16 cellular contexts compared by ENCODE assay signal in genomic region chr20:3821996-3822395, GRCh38. TPM values are rescaled to one million over a fixed set of nuclear protein-coding genes. Genes with fewer than 3 reads are reported as not detected.
DNase-seq lines count a peak whose midpoint lies in the region; ATAC-seq, FAIRE-seq and TF ChIP-seq lines count a peak whose summit lies in the region.
"Had no signal": no experiment of that assay in that cellular context is flagged by ENCODE, and none has a peak within 500 bp of the region (broad histone marks: within the 10 kb centered on the region; RNA-seq: fewer than 3 reads in every experiment).

No MANE protein-coding gene starts in this region.

- H3K27me3 Mint-ChIP-seq in activated CD4-positive, alpha-beta T cell treated with anti-CD3 and anti-CD28 coated beads for 36 hours = no peaks in the 10 kb centered on the region
- no peaks in the 10 kb centered on the region for H3K27me3 Mint-ChIP-seq in astrocyte (ENCODE audit: low read depth, unreplicated experiment)
- no peaks in the 10 kb centered on the region for H3K27me3 Mint-ChIP-seq in osteocyte (ENCODE audit: unreplicated experiment)

- no peak overlapping the region for H2AFZ ChIP-seq in Karpas-422 (ENCODE audit: low read length)
- H2AFZ ChIP-seq in astrocyte (ENCODE audit: low read depth, low read length) = no peak overlapping the region

- H3K9me3 ChIP-seq in Karpas-422 (ENCODE audit: low read length) (no peaks in the 10 kb centered on the region), astrocyte (ENCODE audit: insufficient read depth, low read depth, low read length) (no peaks in the 10 kb centered on the region)
- H3K9me3 ChIP-seq: transverse colon had no signal

- H3K4me1 Mint-ChIP-seq in activated CD4-positive, alpha-beta T cell treated with anti-CD3 and anti-CD28 coated beads for 36 hours = peaks cover 18% of the 10 kb centered on the region
- H3K4me1 Mint-ChIP-seq in astrocyte (ENCODE audit: low read depth, unreplicated experiment) (peaks cover 7% of the 10 kb centered on the region), osteocyte (ENCODE audit: unreplicated experiment) (peaks cover 32% of the 10 kb centered on the region)

- H3K27ac ChIP-seq in Karpas-422 (ENCODE audit: low read length) = no peak overlapping the region
- H3K27ac ChIP-seq in astrocyte (ENCODE audit: low read depth, low read length) = no peak overlapping the region

- TF ChIP-seq CTCF in astrocyte (IDR thresholded peaks at IDR 0.05; ENCODE audit: insufficient read depth, low read depth, low read length) = no peak
- no peak for TF ChIP-seq CTCF in osteocyte (IDR thresholded peaks at IDR 0.05)

- POLR2A ChIA-PET in activated CD4-positive, alpha-beta T cell treated with anti-CD3 and anti-CD28 coated beads for 36 hours (lab: Charles Lee) = no interaction called here

- H3K4me3 ChIP-seq in Karpas-422 (ENCODE audit: low read length) (no peak overlapping the region), astrocyte (ENCODE audit: insufficient read depth, low read depth, low read length) (no peak overlapping the region)

- H3K36me3 Mint-ChIP-seq in activated CD4-positive, alpha-beta T cell treated with anti-CD3 and anti-CD28 coated beads for 36 hours (ENCODE audit: low read depth) = peaks cover 15% of the 10 kb centered on the region
- H3K36me3 Mint-ChIP-seq in astrocyte (ENCODE audit: low read depth, unreplicated experiment) = peaks cover 5% of the 10 kb centered on the region
- H3K36me3 Mint-ChIP-seq in osteocyte (ENCODE audit: unreplicated experiment) = peaks cover 9% of the 10 kb centered on the region

- CTCF ChIA-PET in activated CD4-positive, alpha-beta T cell treated with anti-CD3 and anti-CD28 coated beads for 36 hours (lab: Charles Lee) = interaction anchor here (0.6 to 4.0 kb wide), 4 partner anchors 33 to 416 kb away, joined by 3 to 28 read pairs (median 7); partner anchors contain the start of gene ADISSP

- intact Hi-C loops in activated CD4-positive, alpha-beta T cell treated with anti-CD3 and anti-CD28 coated beads for 36 hours (cut with DNase I, micrococcal nuclease) = loop anchor here in 1 of 2 experiments (2.0 to 5.0 kb wide), 2 partner anchors 33 to 1720 kb away; partner anchors contain the start of gene STK35

- DNase-seq in activated CD4-positive, alpha-beta T cell treated with anti-CD3 and anti-CD28 coated beads for 36 hours = no peak
- DNase-seq in activated CD4-positive, alpha-beta T cell treated with anti-CD3 and anti-CD28 coated beads, Interleukin-2, amount 50 U/mL, for 1 hour = no peak
- no peak for DNase-seq in Karpas-422
- DNase-seq in astrocyte (ENCODE audit: low read depth) = no peak
- no peak for DNase-seq in osteocyte (ENCODE audit: extremely low spot score, unreplicated experiment)
- DNase-seq in SIG-M5 treated with dmso at 0.1 percent for 504 hours (lab: John Stamatoyannopoulos, UW; ENCODE audit: unreplicated experiment) = no peak
- DNase-seq in HK-2 (ENCODE audit: unreplicated experiment) = no peak
- DNase-seq: activated CD4-positive, alpha-beta T cell treated with anti-CD3 and anti-CD28 coated beads, Interleukin-2, amount 50 U/mL, for 48 hours; amniotic stem cell; DMS153; OCI-M1; stimulated activated CD4-positive, alpha-beta T cell treated with anti-CD3 and anti-CD28 coated beads, Interleukin-12 subunit alpha, Interleukin-12 subunit beta, amount 100 ng/mL, for 4 hours; transverse colon had no signal

- H3K4me2 ChIP-seq in Karpas-422 (ENCODE audit: low read depth, low read length, poor library complexity, severe bottlenecking) = peak overlapping the region; percentile 81
- no peak overlapping the region for H3K4me2 ChIP-seq in astrocyte (ENCODE audit: low read length)

- H3K4me1 ChIP-seq in Karpas-422 (ENCODE audit: low read length) (peaks cover 21% of the 10 kb centered on the region), astrocyte (ENCODE audit: insufficient read depth, low read length) (peaks cover 15% of the 10 kb centered on the region)

- H3K9me2 ChIP-seq in Karpas-422 (replicated peaks; ENCODE audit: insufficient read depth, low read length) = no peaks in the 10 kb centered on the region

- H3K9ac ChIP-seq in Karpas-422 (ENCODE audit: low read length) (no peak overlapping the region), astrocyte (ENCODE audit: low read length) (peak overlapping the region; percentile 99)

- no peak for FAIRE-seq in astrocyte (lab: Jason Lieb, UNC)
- FAIRE-seq: A204.1, HTR-8/SVneo had no signal

- H3K27ac Mint-ChIP-seq in activated CD4-positive, alpha-beta T cell treated with anti-CD3 and anti-CD28 coated beads for 36 hours = peak overlapping the region; percentile 96
- H3K27ac Mint-ChIP-seq in astrocyte (ENCODE audit: unreplicated experiment) (peak overlapping the region; percentile 80), osteocyte (ENCODE audit: unreplicated experiment) (peak overlapping the region; percentile 98)

- peak overlapping the region; percentile 89 for H3K4me3 Mint-ChIP-seq in activated CD4-positive, alpha-beta T cell treated with anti-CD3 and anti-CD28 coated beads for 36 hours
- H3K4me3 Mint-ChIP-seq in astrocyte (ENCODE audit: unreplicated experiment) = peak overlapping the region; percentile 92
- H3K4me3 Mint-ChIP-seq in osteocyte (ENCODE audit: unreplicated experiment) = peak overlapping the region; percentile 85

- no peaks in the 10 kb centered on the region for H3K27me3 ChIP-seq in Karpas-422 (ENCODE audit: low read length)
- H3K27me3 ChIP-seq in astrocyte (ENCODE audit: insufficient read depth, low read length) = no peaks in the 10 kb centered on the region
- H3K27me3 ChIP-seq: transverse colon had no signal

- ATAC-seq in activated CD4-positive, alpha-beta T cell treated with anti-CD3 and anti-CD28 coated beads for 36 hours = no peak
- ATAC-seq in GM21528 (IDR thresholded peaks at IDR 0.05; ENCODE audit: low FRiP score, unreplicated experiment) = no peak

- H3K79me2 ChIP-seq in Karpas-422 (ENCODE audit: low read length) (peaks cover 13% of the 10 kb centered on the region), astrocyte (ENCODE audit: insufficient read depth, low read length) (peaks cover 15% of the 10 kb centered on the region)

- no peaks in the 10 kb centered on the region for H4K20me1 ChIP-seq in Karpas-422 (ENCODE audit: insufficient read depth, low read depth, low read length)
- H4K20me1 ChIP-seq in astrocyte (ENCODE audit: insufficient read depth, low read length) = no peaks in the 10 kb centered on the region

- 0 out of 2 replicates have a peak, but pooled peaks cover 5% of the 10 kb centered on the region for H3K36me3 ChIP-seq in Karpas-422 (ENCODE audit: insufficient read depth, low read length)
- peaks cover 11% of the 10 kb centered on the region for H3K36me3 ChIP-seq in astrocyte (ENCODE audit: insufficient read depth, low read length)

- H3K9me3 Mint-ChIP-seq in activated CD4-positive, alpha-beta T cell treated with anti-CD3 and anti-CD28 coated beads for 36 hours (ENCODE audit: low read depth) = no peaks in the 10 kb centered on the region
- H3K9me3 Mint-ChIP-seq in astrocyte (ENCODE audit: unreplicated experiment) (no peaks in the 10 kb centered on the region), osteocyte (ENCODE audit: unreplicated experiment) (no peaks in the 10 kb centered on the region)

RNA-seq across cellular contexts. Expression of gene AP5S1, which starts 1.6 kb away (rescaled TPM):
- total RNA-seq in activated CD4-positive, alpha-beta T cell treated with anti-CD3 and anti-CD28 coated beads for 36 hours = 10 to 100 TPM in 1 of 2 experiments, 1 to 10 TPM in 1; 9.1 to 11.3 TPM
- 5.3 and 7.1 TPM in 2 replicates for total RNA-seq in Karpas-422 (2014; rRNA removed; shearing (Covaris generic); ENCODE audit: low replicate concordance)
- total RNA-seq in astrocyte (12.6 TPM in 2 replicates), osteocyte (22.8 and 24.3 TPM in 2 replicates)

RNA-seq across cellular contexts. Expression of gene MAVS, which starts 24.6 kb away (rescaled TPM):
- total RNA-seq in activated CD4-positive, alpha-beta T cell treated with anti-CD3 and anti-CD28 coated beads for 36 hours = 10 to 100 TPM; 23.2 to 25.9 TPM
- 18.4 and 22.7 TPM in 2 replicates for total RNA-seq in Karpas-422 (2014; rRNA removed; shearing (Covaris generic); ENCODE audit: low replicate concordance)
- total RNA-seq in astrocyte = 38.4 and 42.1 TPM in 2 replicates
- 47.0 and 49.7 TPM in 2 replicates for total RNA-seq in osteocyte

RNA-seq across cellular contexts. Expression of gene CDC25B, which starts 25.9 kb away (rescaled TPM):
- 10 to 100 TPM; 79.8 to 96.2 TPM for total RNA-seq in activated CD4-positive, alpha-beta T cell treated with anti-CD3 and anti-CD28 coated beads for 36 hours
- 11.7 and 15.3 TPM in 2 replicates for total RNA-seq in Karpas-422 (2014; rRNA removed; shearing (Covaris generic); ENCODE audit: low replicate concordance)
- total RNA-seq in astrocyte (8.5 and 8.8 TPM in 2 replicates), osteocyte (193 and 197 TPM in 2 replicates)

RNA-seq across cellular contexts. Expression of gene CENPB, which starts 35.5 kb away (rescaled TPM):
- total RNA-seq in activated CD4-positive, alpha-beta T cell treated with anti-CD3 and anti-CD28 coated beads for 36 hours = 10 to 100 TPM; 46.2 to 48.3 TPM
- total RNA-seq in Karpas-422 (2014; rRNA removed; shearing (Covaris generic); ENCODE audit: low replicate concordance) = 13.0 and 32.7 TPM in 2 replicates
- total RNA-seq in astrocyte = 37.0 and 39.1 TPM in 2 replicates
- total RNA-seq in osteocyte = 87.7 and 92.2 TPM in 2 replicates

RNA-seq across cellular contexts. Expression of gene SPEF1, which starts 40.7 kb away (rescaled TPM):
- total RNA-seq in activated CD4-positive, alpha-beta T cell treated with anti-CD3 and anti-CD28 coated beads for 36 hours = under 1 TPM in 1 of 2 experiments, not detected in 1; 0.14 TPM
- total RNA-seq in Karpas-422 (2014; rRNA removed; shearing (Covaris generic); ENCODE audit: low replicate concordance) = not detected in 2 replicates
- total RNA-seq in astrocyte (0.45 and 1.2 TPM in 2 replicates), osteocyte (0.24 TPM in 1 of 2 replicates, not detected in the other)
